In genomic region chrX:18227458-18227857, GRCh38 we compare ENCODE assay signal across 10 cellular contexts. TPM values are rescaled to one million over a fixed set of nuclear protein-coding genes. Genes with fewer than 3 reads are reported as not detected.
"Had no signal": no experiment of that assay in that cellular context is flagged by ENCODE, and none has a peak within 500 bp of the region (broad histone marks: within the 10 kb centered on the region; RNA-seq: fewer than 3 reads in every experiment).

No MANE protein-coding gene starts in this region.

- H3K27ac ChIP-seq: HL-60, KMS-11 had no signal

- H3K4me1 Mint-ChIP-seq: IgD-negative memory B cell had no signal

- H3K27me3 Mint-ChIP-seq: IgD-negative memory B cell had no signal

- DNase-seq: IMR-90, KBM-7, KG1 had no signal

- H3K4me3 Mint-ChIP-seq: IgD-negative memory B cell had no signal

- H3K9ac ChIP-seq: KMS-11 had no signal

- H3K27ac Mint-ChIP-seq: IgD-negative memory B cell had no signal

- H3K4me2 ChIP-seq: KMS-11 had no signal

- FAIRE-seq: HTR-8/SVneo, K562 had no signal

- H3K4me3 ChIP-seq: K562 had no signal

- ATAC-seq: K562 had no signal

RNA-seq across cellular contexts. Expression of gene BEND2, which starts 6.8 kb away (rescaled TPM):
- total RNA-seq: HT-29, HT1080, IMR-90 had no signal
- polyA plus RNA-seq: IMR-90 had no signal
